ENCODE assay signal across 25 cellular contexts in genomic region chr16:87700406-87701065, GRCh38.
DNase-seq lines count a peak whose midpoint lies in the region; ATAC-seq and TF ChIP-seq lines count a peak whose summit lies in the region.
"Had no signal": no experiment of that assay in that cellular context is flagged by ENCODE, and none has a peak within 500 bp of the region (broad histone marks: within the 10 kb centered on the region; RNA-seq: fewer than 3 reads in every experiment).

No MANE protein-coding gene starts in this region.

- ATAC-seq in T-cell (replicated peaks in 1 of 4) (peak in 3 of 4 experiments; percentile 17 to 44 (median 17)), mucosa of descending colon (no peak)
- no peak for ATAC-seq in stimulated activated memory B cell treated with anti-CD40 and anti-IgM and Interleukin-4, amounts not matched to agents 10 μg/mL and 1 μg/mL and 100 μg/mL, for 72 hours
- ATAC-seq in stimulated activated naive CD8-positive, alpha-beta T cell treated with anti-CD3 and anti-CD28 coated beads, Interleukin-15, amount 100 ng/mL, for 72 hours = no peak
- ATAC-seq: stimulated activated naive CD8-positive, alpha-beta T cell treated with anti-CD3 and anti-CD28 coated beads, Interleukin-15, Interleukin-2, amounts not matched to agents 100 U/mL and 50 U/mL, for 24 hours had no signal

- no peak overlapping the region for H3K4me3 Mint-ChIP-seq in activated CD4-positive, alpha-beta T cell treated with anti-CD3 and anti-CD28 coated beads, Interleukin-2, amount 10 ng/mL, durations not matched to agents 7 days and 5 days
- H3K4me3 Mint-ChIP-seq in T-cell = peak overlapping the region in 2 of 3 donors; percentile 36 to 75
- H3K4me3 Mint-ChIP-seq in activated naive CD8-positive, alpha-beta T cell treated with anti-CD3 and anti-CD28 coated beads for 36 hours = no peak overlapping the region
- H3K4me3 Mint-ChIP-seq in stimulated activated memory B cell treated with anti-CD40 and anti-IgM and Interleukin-4, amounts not matched to agents 10 μg/mL and 1 μg/mL and 100 μg/mL, for 72 hours = peak overlapping the region; percentile 54
- H3K4me3 Mint-ChIP-seq in stimulated activated naive CD8-positive, alpha-beta T cell treated with anti-CD3 and anti-CD28 coated beads, Interleukin-15, amount 100 ng/mL, for 72 hours = peak overlapping the region in 1 of 2 donors; percentile 18

- intact Hi-C loops in mucosa of descending colon (cut with DNase I, micrococcal nuclease) = no loop called here

- H3K27me3 Mint-ChIP-seq in activated CD4-positive, alpha-beta T cell treated with anti-CD3 and anti-CD28 coated beads, Interleukin-2, amount 10 ng/mL, durations not matched to agents 7 days and 5 days = no peaks in the 10 kb centered on the region
- no peaks in the 10 kb centered on the region for H3K27me3 Mint-ChIP-seq in T-cell
- no peaks in the 10 kb centered on the region for H3K27me3 Mint-ChIP-seq in activated naive CD8-positive, alpha-beta T cell treated with anti-CD3 and anti-CD28 coated beads for 36 hours
- H3K27me3 Mint-ChIP-seq in stimulated activated memory B cell treated with anti-CD40 and anti-IgM and Interleukin-4, amounts not matched to agents 10 μg/mL and 1 μg/mL and 100 μg/mL, for 72 hours = no peaks in the 10 kb centered on the region
- H3K27me3 Mint-ChIP-seq in stimulated activated naive CD8-positive, alpha-beta T cell treated with anti-CD3 and anti-CD28 coated beads, Interleukin-15, amount 100 ng/mL, for 72 hours = no peaks in the 10 kb centered on the region

- DNase-seq in activated CD4-positive, alpha-beta T cell treated with anti-CD3 and anti-CD28 coated beads, Interleukin-2, amount 10 ng/mL, durations not matched to agents 7 days and 5 days = peak; percentile 53
- DNase-seq in activated CD4-positive, alpha-beta T cell treated with anti-CD3 and anti-CD28 coated beads for 48 hours = no peak
- peak in 7 of 34 experiments; percentile 10 to 36 (median 19) for DNase-seq in T-cell
- no peak for DNase-seq in activated naive CD8-positive, alpha-beta T cell treated with anti-CD3 and anti-CD28 coated beads for 36 hours
- no peak for DNase-seq in mucosa of descending colon
- no peak for DNase-seq in stimulated activated naive CD8-positive, alpha-beta T cell treated with anti-CD3 and anti-CD28 coated beads, Interleukin-15, amount 100 ng/mL, for 72 hours
- DNase-seq in NCI-H2171 (lab: John Stamatoyannopoulos, UW) = no peak
- DNase-seq: 8988T; amniotic stem cell; BE2C; cortex of kidney; EL; KBM-7; mesenchymal stem cell; NCI-H1436 treated with DMSO at 0.1 percent for 48 hours; NCI-H510A treated with DMSO at 0.1 percent for 48 hours; retina; RPMI8226; stimulated activated CD4-positive, alpha-beta T cell treated with anti-CD3 and anti-CD28 coated beads, Interleukin-4, amount 100 ng/mL, for 1 hour; stimulated activated naive CD8-positive, alpha-beta T cell treated with anti-CD3 and anti-CD28 coated beads, Interleukin-15, Interleukin-2, amounts not matched to agents 100 U/mL and 50 U/mL, for 24 hours; T1000; tibial artery had no signal

- H3K4me1 ChIP-seq in mucosa of descending colon (ENCODE audit: low read depth) = no peaks in the 10 kb centered on the region
- H3K4me1 ChIP-seq: BE2C, tibial artery had no signal

- no peak for TF ChIP-seq CTCF in mucosa of descending colon (IDR thresholded peaks at IDR 0.05)

- no peak overlapping the region for H3K4me3 ChIP-seq in mucosa of descending colon
- H3K4me3 ChIP-seq: SK-N-MC, smooth muscle cell, tibial artery had no signal

- CTCF ChIA-PET in activated CD4-positive, alpha-beta T cell treated with anti-CD3 and anti-CD28 coated beads, Interleukin-2, amount 10 ng/mL, durations not matched to agents 7 days and 5 days (lab: Charles Lee) = interaction anchor here (2.1 kb wide), 1 partner anchor 14 kb away, joined by 6 read pairs; no protein-coding TSS in a partner anchor
- CTCF ChIA-PET in T-cell (lab: Charles Lee) = interaction anchor here in 1 of 2 donors (0.7 kb wide), 1 partner anchor 70 kb away, joined by 3 read pairs; no protein-coding TSS in a partner anchor

- POLR2A ChIA-PET in activated CD4-positive, alpha-beta T cell treated with anti-CD3 and anti-CD28 coated beads, Interleukin-2, amount 10 ng/mL, durations not matched to agents 7 days and 5 days (lab: Charles Lee) = no interaction called here
- POLR2A ChIA-PET in T-cell (lab: Charles Lee) = no interaction called here

- no peaks in the 10 kb centered on the region for H3K36me3 ChIP-seq in mucosa of descending colon (ENCODE audit: low read depth)

- H3K4me1 Mint-ChIP-seq in activated CD4-positive, alpha-beta T cell treated with anti-CD3 and anti-CD28 coated beads, Interleukin-2, amount 10 ng/mL, durations not matched to agents 7 days and 5 days = peaks cover 57% of the 10 kb centered on the region
- peaks cover 46 to 60% (median 47%) of the 10 kb centered on the region in 3 donors for H3K4me1 Mint-ChIP-seq in T-cell
- peaks cover 27% of the 10 kb centered on the region for H3K4me1 Mint-ChIP-seq in activated naive CD8-positive, alpha-beta T cell treated with anti-CD3 and anti-CD28 coated beads for 36 hours
- H3K4me1 Mint-ChIP-seq in stimulated activated memory B cell treated with anti-CD40 and anti-IgM and Interleukin-4, amounts not matched to agents 10 μg/mL and 1 μg/mL and 100 μg/mL, for 72 hours = peaks cover 69% of the 10 kb centered on the region
- H3K4me1 Mint-ChIP-seq in stimulated activated naive CD8-positive, alpha-beta T cell treated with anti-CD3 and anti-CD28 coated beads, Interleukin-15, amount 100 ng/mL, for 72 hours = peaks cover 42% of the 10 kb centered on the region

- H3K9me3 ChIP-seq in mucosa of descending colon = no peaks in the 10 kb centered on the region
- H3K9me3 ChIP-seq: BE2C, tibial artery had no signal

- peaks cover 32% of the 10 kb centered on the region for H3K36me3 Mint-ChIP-seq in activated CD4-positive, alpha-beta T cell treated with anti-CD3 and anti-CD28 coated beads, Interleukin-2, amount 10 ng/mL, durations not matched to agents 7 days and 5 days (ENCODE audit: low read depth)
- H3K36me3 Mint-ChIP-seq in T-cell = no peaks in the 10 kb centered on the region
- H3K36me3 Mint-ChIP-seq in activated naive CD8-positive, alpha-beta T cell treated with anti-CD3 and anti-CD28 coated beads for 36 hours = peaks cover 16% of the 10 kb centered on the region
- H3K36me3 Mint-ChIP-seq in stimulated activated memory B cell treated with anti-CD40 and anti-IgM and Interleukin-4, amounts not matched to agents 10 μg/mL and 1 μg/mL and 100 μg/mL, for 72 hours = peaks cover 42% of the 10 kb centered on the region

- H3K9me3 Mint-ChIP-seq in activated CD4-positive, alpha-beta T cell treated with anti-CD3 and anti-CD28 coated beads, Interleukin-2, amount 10 ng/mL, durations not matched to agents 7 days and 5 days = no peaks in the 10 kb centered on the region
- H3K9me3 Mint-ChIP-seq in T-cell = no peaks in the 10 kb centered on the region
- H3K9me3 Mint-ChIP-seq in activated naive CD8-positive, alpha-beta T cell treated with anti-CD3 and anti-CD28 coated beads for 36 hours = no peaks in the 10 kb centered on the region
- no peaks in the 10 kb centered on the region for H3K9me3 Mint-ChIP-seq in stimulated activated memory B cell treated with anti-CD40 and anti-IgM and Interleukin-4, amounts not matched to agents 10 μg/mL and 1 μg/mL and 100 μg/mL, for 72 hours
- no peaks in the 10 kb centered on the region for H3K9me3 Mint-ChIP-seq in stimulated activated naive CD8-positive, alpha-beta T cell treated with anti-CD3 and anti-CD28 coated beads, Interleukin-15, amount 100 ng/mL, for 72 hours

- H3K27ac Mint-ChIP-seq in activated CD4-positive, alpha-beta T cell treated with anti-CD3 and anti-CD28 coated beads, Interleukin-2, amount 10 ng/mL, durations not matched to agents 7 days and 5 days = peak overlapping the region; percentile 87
- H3K27ac Mint-ChIP-seq in T-cell = peak overlapping the region; percentile 83 to 84
- H3K27ac Mint-ChIP-seq in activated naive CD8-positive, alpha-beta T cell treated with anti-CD3 and anti-CD28 coated beads for 36 hours = peak overlapping the region; percentile 54
- H3K27ac Mint-ChIP-seq in stimulated activated memory B cell treated with anti-CD40 and anti-IgM and Interleukin-4, amounts not matched to agents 10 μg/mL and 1 μg/mL and 100 μg/mL, for 72 hours = peak overlapping the region; percentile 86
- H3K27ac Mint-ChIP-seq in stimulated activated naive CD8-positive, alpha-beta T cell treated with anti-CD3 and anti-CD28 coated beads, Interleukin-15, amount 100 ng/mL, for 72 hours = no peak overlapping the region

Comparison
In these comparisons a context has a peak if more than half of its experiments do, and no peak if none do; other contexts are left out.
1. H3K27ac Mint-ChIP-seq: peak in activated CD4-positive, alpha-beta T cell treated with anti-CD3 and anti-CD28 coated beads, Interleukin-2, amount 10 ng/mL, durations not matched to agents 7 days and 5 days (single experiment), T-cell (2 of 2), activated naive CD8-positive, alpha-beta T cell treated with anti-CD3 and anti-CD28 coated beads for 36 hours (single experiment) and stimulated activated memory B cell treated with anti-CD40 and anti-IgM and Interleukin-4, amounts not matched to agents 10 μg/mL and 1 μg/mL and 100 μg/mL, for 72 hours (single experiment); none in stimulated activated naive CD8-positive, alpha-beta T cell treated with anti-CD3 and anti-CD28 coated beads, Interleukin-15, amount 100 ng/mL, for 72 hours (0 of 2).
2. H3K4me3 Mint-ChIP-seq: peak in T-cell (2 of 3) and stimulated activated memory B cell treated with anti-CD40 and anti-IgM and Interleukin-4, amounts not matched to agents 10 μg/mL and 1 μg/mL and 100 μg/mL, for 72 hours (single experiment); none in activated CD4-positive, alpha-beta T cell treated with anti-CD3 and anti-CD28 coated beads, Interleukin-2, amount 10 ng/mL, durations not matched to agents 7 days and 5 days (single experiment) and activated naive CD8-positive, alpha-beta T cell treated with anti-CD3 and anti-CD28 coated beads for 36 hours (single experiment).
3. ATAC-seq: peak in T-cell (3 of 4); none in stimulated activated memory B cell treated with anti-CD40 and anti-IgM and Interleukin-4, amounts not matched to agents 10 μg/mL and 1 μg/mL and 100 μg/mL, for 72 hours (single experiment), mucosa of descending colon (single experiment) and stimulated activated naive CD8-positive, alpha-beta T cell treated with anti-CD3 and anti-CD28 coated beads, Interleukin-15, amount 100 ng/mL, for 72 hours (single experiment).